Comparison of ENCODE assay signal across 8 cellular contexts in the genomic region with DNA sequence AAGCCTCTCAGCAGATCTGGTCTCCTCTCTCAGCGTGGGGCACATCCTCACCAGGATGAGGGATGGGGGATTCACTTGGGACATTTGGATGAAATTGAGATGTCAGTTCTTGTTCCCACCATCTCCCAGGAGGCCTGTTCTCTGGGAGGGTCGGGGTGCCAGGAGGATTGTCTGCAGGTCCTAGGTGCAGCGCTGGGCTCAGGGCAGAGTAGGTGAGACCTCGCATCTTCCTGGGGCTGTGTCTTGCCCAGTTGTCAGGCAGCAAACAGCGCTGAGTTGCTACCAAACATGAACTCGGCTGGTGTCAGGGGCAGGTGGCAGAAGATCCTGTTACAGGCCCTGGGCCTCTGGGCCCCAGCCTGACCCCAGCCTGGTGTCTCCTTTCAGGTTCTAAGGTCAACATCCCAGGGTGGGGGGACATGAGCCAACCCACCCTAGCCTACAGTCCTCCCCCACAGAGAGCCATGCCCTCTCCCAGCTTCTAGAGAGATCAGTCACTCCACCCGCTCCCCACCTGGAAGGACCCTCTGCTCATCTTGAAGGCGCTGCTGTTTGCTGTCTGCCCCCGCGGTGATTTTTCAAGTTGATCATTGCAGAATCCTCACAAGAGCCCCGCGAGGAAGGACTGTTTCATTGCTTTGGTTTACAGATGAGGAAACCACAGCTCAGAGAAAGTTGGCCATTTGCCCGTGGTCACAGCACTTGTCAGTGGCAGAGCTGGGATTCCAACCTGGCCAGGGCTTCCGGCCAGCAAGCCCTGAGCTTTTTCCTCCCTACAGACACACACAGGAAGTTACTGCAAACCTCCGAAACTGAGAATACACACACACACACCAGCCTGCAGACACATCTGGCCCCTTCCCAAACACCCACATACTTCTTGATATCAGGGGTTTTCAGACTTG.
DNase-seq lines count a peak whose midpoint lies in the region; ATAC-seq and TF ChIP-seq lines count a peak whose summit lies in the region.

No MANE protein-coding gene starts in this region.

- TF ChIP-seq CTCF in HL-60 (IDR thresholded peaks at IDR 0.05; ENCODE audit: insufficient read depth, low read length): no peak
- no peak for TF ChIP-seq CTCF in epithelial cell of proximal tubule (conservative IDR thresholded peaks at IDR 0.05; ENCODE audit: low read depth, low read length)
- TF ChIP-seq CTCF in neutrophil (IDR thresholded peaks at IDR 0.05): no peak

- peaks cover 13% of the 10 kb centered on the region for H3K36me3 ChIP-seq in neutrophil

- H3K4me1 ChIP-seq in neutrophil (ENCODE audit: control insufficient read depth in 1 of 2, insufficient read depth in 1 of 2, low read depth in 1 of 2, low read length in 1 of 2): peaks cover 22 to 24% of the 10 kb centered on the region in 2 experiments

- H3K27me3 ChIP-seq in HL-60 (ENCODE audit: insufficient read depth, poor library complexity, severe bottlenecking): no peaks in the 10 kb centered on the region
- H3K27me3 ChIP-seq in neutrophil: no peaks in the 10 kb centered on the region

- ATAC-seq in GM21367 (IDR thresholded peaks at IDR 0.05; ENCODE audit: unreplicated experiment): peak; percentile 85

- no peaks in the 10 kb centered on the region for H3K9me3 ChIP-seq in neutrophil

- peak overlapping the region; percentile 21; the same call in 1 of the 2 replicates for H3K27ac ChIP-seq in HL-60 (replicated peaks)
- H3K27ac ChIP-seq in neutrophil: peak overlapping the region; percentile 74

- H3K4me3 ChIP-seq in HL-60 (replicated peaks; ENCODE audit: insufficient read depth, low read length) (no peak overlapping the region), epithelial cell of proximal tubule (ENCODE audit: low read depth, low read length) (no peak overlapping the region), neutrophil (ENCODE audit: low read depth in 1 of 2, low read length in 1 of 2) (peak overlapping the region in 1 of 2 experiments; percentile 17)

- DNase-seq in Daoy (ENCODE audit: low read depth) (peak; percentile 96), HL-60 (ENCODE audit: low read depth in 1 of 2, low spot score in 1 of 2) (peak; percentile 91 to 93), epithelial cell of proximal tubule (ENCODE audit: low read depth) (peak; percentile 33), putamen (ENCODE audit: low spot score) (no peak)
- peak; percentile 17 for DNase-seq in activated CD4-positive, alpha-beta T cell treated with anti-CD3 and anti-CD28 coated beads, Interleukin-2, amount 50 U/mL, for 1 hour
- DNase-seq in effector CD8-positive, alpha-beta T cell (lab: John Stamatoyannopoulos, UW): no peak

Comparison
In these comparisons a context has a peak if more than half of its experiments do, and no peak if none do; other contexts are left out.
1. DNase-seq: peak in Daoy (single experiment), HL-60 (2 of 2), activated CD4-positive, alpha-beta T cell treated with anti-CD3 and anti-CD28 coated beads, Interleukin-2, amount 50 U/mL, for 1 hour (single experiment) and epithelial cell of proximal tubule (single experiment); none in effector CD8-positive, alpha-beta T cell (single experiment) and putamen (single experiment).